Comparison of ENCODE assay signal across 26 cellular contexts in genomic region chr1:177257128-177257527, GRCh38.
"Had no signal": no experiment of that assay in that cellular context is flagged by ENCODE, and none has a peak within 500 bp of the region (broad histone marks: within the 10 kb centered on the region; RNA-seq: fewer than 3 reads in every experiment).

No MANE protein-coding gene starts in this region.

- H3K27ac Mint-ChIP-seq: activated CD4-positive, alpha-beta memory T cell treated with anti-CD3 and anti-CD28 coated beads, Interleukin-2, amount 10 ng/mL, durations not matched to agents 7 days and 5 days; activated CD4-positive, alpha-beta T cell treated with anti-CD3 and anti-CD28 coated beads, Interleukin-2, amount 10 ng/mL, durations not matched to agents 7 days and 5 days; activated naive CD4-positive, alpha-beta T cell treated with anti-CD3 and anti-CD28 coated beads, Interleukin-2, amount 50 U/mL, for 24 hours; activated T-cell treated with anti-CD3 and anti-CD28 coated beads, Interleukin-2, amount 50 U/mL, for 24 hours; natural killer cell treated with Interleukin-12 subunit alpha and Interleukin-12 subunit beta and Interleukin-15 and Interleukin-18, amount 100 ng/mL, for 72 hours; stimulated activated effector memory CD8-positive, alpha-beta T cell treated with anti-CD3 and anti-CD28 coated beads, Interleukin-12 subunit alpha, Interleukin-12 subunit beta, amount 100 ng/mL, for 72 hours; stimulated activated naive CD8-positive, alpha-beta T cell treated with anti-CD3 and anti-CD28 coated beads, Interleukin-15, Interleukin-2, amounts not matched to agents 100 ng/mL and 50 ng/mL, for 24 hours; WTC11 had no signal

- H3K36me3 Mint-ChIP-seq: activated naive CD4-positive, alpha-beta T cell treated with anti-CD3 and anti-CD28 coated beads, Interleukin-2, amount 50 U/mL, for 24 hours; natural killer cell treated with Interleukin-12 subunit alpha and Interleukin-12 subunit beta and Interleukin-15 and Interleukin-18, amount 100 ng/mL, for 72 hours; stimulated activated effector memory CD8-positive, alpha-beta T cell treated with anti-CD3 and anti-CD28 coated beads, Interleukin-12 subunit alpha, Interleukin-12 subunit beta, amount 100 ng/mL, for 72 hours; WTC11 had no signal

- H3K9me3 ChIP-seq: colonic mucosa, esophagus squamous epithelium, left lung, lower lobe of right lung, thyroid gland, upper lobe of left lung, vagina had no signal

- H3K27me3 ChIP-seq: body of pancreas, colonic mucosa, esophagus squamous epithelium, left lung, thyroid gland, upper lobe of left lung, vagina had no signal

- H3K36me3 ChIP-seq: colonic mucosa, esophagus squamous epithelium, left lung, lower lobe of right lung, thyroid gland, upper lobe of left lung, vagina had no signal

- H3K27me3 Mint-ChIP-seq: activated CD4-positive, alpha-beta memory T cell treated with anti-CD3 and anti-CD28 coated beads, Interleukin-2, amount 10 ng/mL, durations not matched to agents 7 days and 5 days; activated CD4-positive, alpha-beta T cell treated with anti-CD3 and anti-CD28 coated beads, Interleukin-2, amount 10 ng/mL, durations not matched to agents 7 days and 5 days; activated T-cell treated with anti-CD3 and anti-CD28 coated beads, Interleukin-2, amount 50 U/mL, for 24 hours had no signal

- H3K4me3 ChIP-seq: body of pancreas, colonic mucosa, esophagus squamous epithelium, left lung, lower lobe of right lung, thyroid gland, upper lobe of left lung, vagina had no signal

- H3K4me3 Mint-ChIP-seq: activated CD4-positive, alpha-beta memory T cell treated with anti-CD3 and anti-CD28 coated beads, Interleukin-2, amount 10 ng/mL, durations not matched to agents 7 days and 5 days; activated CD4-positive, alpha-beta T cell treated with anti-CD3 and anti-CD28 coated beads, Interleukin-2, amount 10 ng/mL, durations not matched to agents 7 days and 5 days; activated naive CD4-positive, alpha-beta T cell treated with anti-CD3 and anti-CD28 coated beads, Interleukin-2, amount 50 U/mL, for 24 hours; activated T-cell treated with anti-CD3 and anti-CD28 coated beads, Interleukin-2, amount 50 U/mL, for 24 hours; natural killer cell treated with Interleukin-12 subunit alpha and Interleukin-12 subunit beta and Interleukin-15 and Interleukin-18, amount 100 ng/mL, for 72 hours; stimulated activated effector memory CD8-positive, alpha-beta T cell treated with anti-CD3 and anti-CD28 coated beads, Interleukin-12 subunit alpha, Interleukin-12 subunit beta, amount 100 ng/mL, for 72 hours; stimulated activated naive CD8-positive, alpha-beta T cell treated with anti-CD3 and anti-CD28 coated beads, Interleukin-15, Interleukin-2, amounts not matched to agents 100 ng/mL and 50 ng/mL, for 24 hours; WTC11 had no signal

- H3K4me1 ChIP-seq: colonic mucosa had no signal

- ATAC-seq: natural killer cell treated with Interleukin-12 subunit alpha and Interleukin-12 subunit beta and Interleukin-15 and Interleukin-18, amount 100 ng/mL, for 72 hours; stimulated activated effector memory CD8-positive, alpha-beta T cell treated with anti-CD3 and anti-CD28 coated beads, Interleukin-12 subunit alpha, Interleukin-12 subunit beta, amount 100 ng/mL, for 72 hours had no signal

- H3K4me1 Mint-ChIP-seq: activated CD4-positive, alpha-beta T cell treated with anti-CD3 and anti-CD28 coated beads, Interleukin-2, amount 10 ng/mL, durations not matched to agents 7 days and 5 days; activated naive CD4-positive, alpha-beta T cell treated with anti-CD3 and anti-CD28 coated beads, Interleukin-2, amount 50 U/mL, for 24 hours; stimulated activated effector memory CD8-positive, alpha-beta T cell treated with anti-CD3 and anti-CD28 coated beads, Interleukin-12 subunit alpha, Interleukin-12 subunit beta, amount 100 ng/mL, for 72 hours had no signal

- DNase-seq: activated CD4-positive, alpha-beta memory T cell treated with anti-CD3 and anti-CD28 coated beads, Interleukin-2, amount 10 ng/mL, durations not matched to agents 7 days and 5 days; activated CD4-positive, alpha-beta T cell treated with anti-CD3 and anti-CD28 coated beads for 1 hour; activated CD4-positive, alpha-beta T cell treated with anti-CD3 and anti-CD28 coated beads, Interleukin-2, amount 10 ng/mL, durations not matched to agents 7 days and 5 days; activated CD8-positive, alpha-beta memory T cell treated with anti-CD3 and anti-CD28 coated beads, Interleukin-2, amount 50 U/mL, for 48 hours; activated gamma-delta T cell; activated T-cell treated with anti-CD3 and anti-CD28 coated beads, Interleukin-2, amount 50 U/mL, for 24 hours; body of pancreas; cerebellar nuclear complex; colonic mucosa; effector CD8-positive, alpha-beta T cell; esophagus squamous epithelium; foreskin melanocyte; lower lobe of right lung; mesendoderm; stimulated activated CD4-positive, alpha-beta T cell treated with anti-CD3 and anti-CD28 coated beads, Interleukin-12 subunit alpha, Interleukin-12 subunit beta, amount 100 ng/mL, for 4 hours; stimulated activated CD4-positive, alpha-beta T cell treated with anti-CD3 and anti-CD28 coated beads, Interleukin-4, amount 100 ng/mL, for 24 hours; T-helper 2 cell had no signal

- H3K27ac ChIP-seq: body of pancreas, colonic mucosa, left lung, lower lobe of right lung, thyroid gland, upper lobe of left lung, vagina had no signal

- H3K9me3 Mint-ChIP-seq: activated CD4-positive, alpha-beta memory T cell treated with anti-CD3 and anti-CD28 coated beads, Interleukin-2, amount 10 ng/mL, durations not matched to agents 7 days and 5 days; activated CD4-positive, alpha-beta T cell treated with anti-CD3 and anti-CD28 coated beads, Interleukin-2, amount 10 ng/mL, durations not matched to agents 7 days and 5 days; activated naive CD4-positive, alpha-beta T cell treated with anti-CD3 and anti-CD28 coated beads, Interleukin-2, amount 50 U/mL, for 24 hours; activated T-cell treated with anti-CD3 and anti-CD28 coated beads, Interleukin-2, amount 50 U/mL, for 24 hours; natural killer cell treated with Interleukin-12 subunit alpha and Interleukin-12 subunit beta and Interleukin-15 and Interleukin-18, amount 100 ng/mL, for 72 hours; WTC11 had no signal
